Comparison of ENCODE assay signal across 16 cellular contexts in the genomic region with DNA sequence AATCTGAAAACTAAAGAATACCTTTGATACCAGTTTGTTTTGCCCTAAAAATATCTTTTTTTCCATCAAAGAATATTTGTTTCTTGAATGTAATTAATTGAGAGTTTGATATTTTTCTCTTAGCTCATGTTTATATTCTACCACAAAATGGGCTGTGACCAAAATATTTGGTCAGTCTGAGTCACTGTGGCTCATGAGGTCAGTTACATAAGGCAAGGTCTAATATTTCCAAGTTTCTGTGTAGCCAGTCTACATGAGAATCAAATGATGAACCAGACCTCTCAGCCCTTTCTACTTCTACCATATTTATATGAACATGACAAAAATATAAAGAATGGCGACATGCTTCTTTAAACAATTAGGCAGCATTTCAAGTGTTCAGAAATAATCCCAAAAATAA.
A peak's percentile ranks its signal among the peaks of the same experiment; 100 is the strongest.
DNase-seq lines count a peak whose midpoint lies in the region; ATAC-seq and TF ChIP-seq lines count a peak whose summit lies in the region.
"Had no signal": no experiment of that assay in that cellular context is flagged by ENCODE, and none has a peak within 500 bp of the region (broad histone marks: within the 10 kb centered on the region; RNA-seq: fewer than 3 reads in every experiment).

No MANE protein-coding gene starts in this region.

- ATAC-seq in Right ventricle myocardium superior (ENCODE audit: poor library complexity) (peak; percentile 59), heart left ventricle (no peak), RWPE2 (ENCODE audit: low read depth) (peak; percentile 61), HG03571 (IDR thresholded peaks at IDR 0.05; ENCODE audit: unreplicated experiment) (no peak), GM18519 (IDR thresholded peaks at IDR 0.05; ENCODE audit: low FRiP score, unreplicated experiment) (no peak)
- ATAC-seq: activated T-cell treated with anti-CD3 and anti-CD28 coated beads, Interleukin-2, amount 50 U/mL, for 4 hours had no signal

- H3K4me3 ChIP-seq in heart left ventricle (no peak overlapping the region), RWPE2 (ENCODE audit: severe bottlenecking) (no peak overlapping the region), fibroblast of pulmonary artery (replicated peaks; ENCODE audit: low read depth, low read length) (no peak overlapping the region), tibial artery (no peak overlapping the region)
- H3K4me3 ChIP-seq: ovary, uterus had no signal

- no peak for TF ChIP-seq POLR2A in heart left ventricle (IDR thresholded peaks at IDR 0.05)

- intact Hi-C loops in Right ventricle myocardium superior (cut with DNase I), result no loop called here
- intact Hi-C loops in heart left ventricle (cut with DNase I), result no loop called here
- intact Hi-C loops in tibial artery (cut with DNase I; ENCODE audit: low total_unique reads), result no loop called here

- no peak for DNase-seq in Right ventricle myocardium superior
- no peak for DNase-seq in heart left ventricle
- no peak for DNase-seq in RWPE2 (ENCODE audit: low spot score)
- DNase-seq in fibroblast of pulmonary artery (ENCODE audit: low read depth), result peak; percentile 49
- DNase-seq in tibial artery, result no peak
- no peak for DNase-seq in NAMALWA (ENCODE audit: low spot score)
- DNase-seq: ACHN; activated CD4-positive, alpha-beta T cell treated with anti-CD3 and anti-CD28 coated beads for 1 hour; activated T-cell treated with anti-CD3 and anti-CD28 coated beads, Interleukin-2, amount 50 U/mL, for 4 hours; amygdala; DND-41; NCI-H1694 treated with DMSO at 0.1 percent for 48 hours; ovary; uterus had no signal

- H3K27me3 ChIP-seq in heart left ventricle, result no peaks in the 10 kb centered on the region
- no peaks in the 10 kb centered on the region for H3K27me3 ChIP-seq in RWPE2 (ENCODE audit: insufficient read depth, poor library complexity, severe bottlenecking)
- no peaks in the 10 kb centered on the region for H3K27me3 ChIP-seq in tibial artery
- H3K27me3 ChIP-seq: ovary, uterus had no signal

- H3K9me3 ChIP-seq in heart left ventricle (no peaks in the 10 kb centered on the region), RWPE2 (ENCODE audit: severe bottlenecking) (no peaks in the 10 kb centered on the region), tibial artery (no peaks in the 10 kb centered on the region)
- H3K9me3 ChIP-seq: ovary, uterus had no signal

- TF ChIP-seq CTCF in heart left ventricle (IDR thresholded peaks at IDR 0.05), result no peak
- no peak for TF ChIP-seq CTCF in RWPE2 (IDR thresholded peaks at IDR 0.05; ENCODE audit: poor library complexity, severe bottlenecking)
- no peak for TF ChIP-seq CTCF in fibroblast of pulmonary artery (IDR thresholded peaks at IDR 0.05; ENCODE audit: low read length, missing control alignments)
- no peak for TF ChIP-seq CTCF in tibial artery (IDR thresholded peaks at IDR 0.05)

- H3K36me3 ChIP-seq in heart left ventricle (no peaks in the 10 kb centered on the region), RWPE2 (ENCODE audit: low read depth) (no peaks in the 10 kb centered on the region), tibial artery (no peaks in the 10 kb centered on the region)
- H3K36me3 ChIP-seq: ovary, uterus had no signal

- peaks cover 0 to 10% (median 0%) of the 10 kb centered on the region in 12 donors for H3K4me1 ChIP-seq in heart left ventricle
- peaks cover 36% of the 10 kb centered on the region for H3K4me1 ChIP-seq in RWPE2 (ENCODE audit: insufficient read depth, poor library complexity, severe bottlenecking)
- H3K4me1 ChIP-seq in tibial artery, result peaks cover 0 to 16% (median 0%) of the 10 kb centered on the region in 4 donors
- H3K4me1 ChIP-seq: uterus had no signal

- 96 to 99% (median 98%) methylated on average over 1 of the region's 1 CpG for WGBS in heart left ventricle, 4 donors

- H3K27ac ChIP-seq in heart left ventricle, result peak overlapping the region in 5 of 12 donors; percentile 23 to 50 (median 44)
- H3K27ac ChIP-seq in RWPE2 (ENCODE audit: poor library complexity, severe bottlenecking), result peak overlapping the region; percentile 86
- peak overlapping the region; percentile 38 to 44 for H3K27ac ChIP-seq in tibial artery
- H3K27ac ChIP-seq: ovary, uterus had no signal

Comparison
In these comparisons a context has a peak if more than half of its experiments do, and no peak if none do; other contexts are left out.
1. ATAC-seq: peak in Right ventricle myocardium superior (single experiment) and RWPE2 (single experiment); none in heart left ventricle (0 of 4), HG03571 (single experiment) and GM18519 (single experiment).